15 cellular contexts compared by ENCODE assay signal in the genomic region with DNA sequence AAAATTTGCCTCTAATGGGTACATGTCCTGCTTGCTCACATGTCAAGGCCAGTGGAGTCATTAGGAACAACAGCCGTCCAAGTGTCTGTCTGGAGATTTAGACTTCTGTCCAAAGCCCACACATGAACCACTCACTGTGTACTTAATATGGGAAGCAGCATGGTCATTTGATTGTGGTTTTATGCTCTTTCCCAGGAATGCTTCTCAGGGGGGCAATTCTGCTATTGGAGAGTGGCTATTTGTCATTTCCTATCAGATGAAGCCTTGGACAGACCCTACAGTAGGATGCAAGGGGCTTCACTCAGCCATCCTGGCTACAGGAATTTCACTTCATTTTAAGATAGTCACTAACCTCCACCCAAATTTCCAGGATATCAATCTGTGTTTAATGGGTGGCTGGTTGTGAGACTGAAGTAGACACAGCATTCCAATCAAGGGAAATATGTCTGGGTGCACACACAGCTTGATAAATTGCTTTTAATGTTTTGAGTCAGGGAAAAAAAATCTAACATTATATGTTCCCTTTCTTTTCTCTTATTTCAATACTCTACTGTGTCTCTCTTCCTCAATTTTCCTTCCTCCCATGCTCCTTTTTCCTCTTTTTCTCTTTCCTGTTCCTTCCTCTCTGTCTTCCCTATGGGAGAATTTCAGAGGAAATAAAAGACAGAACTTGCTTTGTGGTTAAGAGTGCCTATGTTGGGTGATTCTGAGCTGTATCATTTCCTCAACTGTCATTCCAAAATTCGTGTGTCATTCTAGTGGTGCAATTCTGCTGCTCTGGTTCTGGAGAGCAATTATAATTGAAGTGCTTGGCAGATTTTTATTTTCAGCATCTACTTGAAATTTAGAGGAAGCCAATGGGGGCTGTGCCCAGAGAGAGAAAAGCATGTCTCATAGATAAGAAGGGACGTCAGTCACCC.
DNase-seq lines count a peak whose midpoint lies in the region; ATAC-seq and TF ChIP-seq lines count a peak whose summit lies in the region.
"Had no signal": no experiment of that assay in that cellular context is flagged by ENCODE, and none has a peak within 500 bp of the region (broad histone marks: within the 10 kb centered on the region; RNA-seq: fewer than 3 reads in every experiment).

No MANE protein-coding gene starts in this region.

- H3K27ac ChIP-seq in ACC112 (ENCODE audit: low read depth, low read length) = peak overlapping the region; percentile 96
- H3K27ac ChIP-seq in right atrium auricular region = peak overlapping the region; percentile 27 to 70

- DNase-seq in HS-27A (ENCODE audit: low read depth) = peak; percentile 58
- peak; percentile 49 for DNase-seq in amniotic stem cell (lab: John Stamatoyannopoulos, UW)
- DNase-seq in right atrium auricular region (ENCODE audit: low spot score) = no peak
- DNase-seq in natural killer cell treated with Interleukin-12 subunit alpha and Interleukin-12 subunit beta and Interleukin-15 and Interleukin-18, amount 100 ng/mL, for 72 hours (ENCODE audit: low spot score) = no peak
- no peak for DNase-seq in HUDEP-2 (lab: John Stamatoyannopoulos, UW; ENCODE audit: unreplicated experiment in 76 of 76)
- no peak for DNase-seq in Ammon's horn (ENCODE audit: low spot score)
- DNase-seq: BE2C; effector memory CD4-positive, alpha-beta T cell; naive B cell; NCI-H82; trophoblast cell had no signal

- ATAC-seq in natural killer cell treated with Interleukin-12 subunit alpha and Interleukin-12 subunit beta and Interleukin-15 and Interleukin-18, amount 100 ng/mL, for 72 hours = no peak
- no peak for ATAC-seq in HG02870 (IDR thresholded peaks at IDR 0.05; ENCODE audit: unreplicated experiment)

- H3K27ac Mint-ChIP-seq in natural killer cell treated with Interleukin-12 subunit alpha and Interleukin-12 subunit beta and Interleukin-15 and Interleukin-18, amount 100 ng/mL, for 72 hours = no peak overlapping the region
- H3K27ac Mint-ChIP-seq: activated naive CD4-positive, alpha-beta T cell treated with anti-CD3 and anti-CD28 coated beads, Interleukin-2, amount 50 U/mL, for 24 hours; naive B cell had no signal

- H2AFZ ChIP-seq in ACC112 (ENCODE audit: low read length, unreplicated experiment) = peak overlapping the region; percentile 18

- H3K36me3 ChIP-seq in ACC112 (ENCODE audit: insufficient read depth, low read length) = no peaks in the 10 kb centered on the region
- no peaks in the 10 kb centered on the region for H3K36me3 ChIP-seq in right atrium auricular region
- H3K36me3 ChIP-seq: BE2C had no signal

- peaks cover 12% of the 10 kb centered on the region for H3K9me3 Mint-ChIP-seq in natural killer cell treated with Interleukin-12 subunit alpha and Interleukin-12 subunit beta and Interleukin-15 and Interleukin-18, amount 100 ng/mL, for 72 hours
- H3K9me3 Mint-ChIP-seq: activated naive CD4-positive, alpha-beta T cell treated with anti-CD3 and anti-CD28 coated beads, Interleukin-2, amount 50 U/mL, for 24 hours had no signal

- H3K4me3 Mint-ChIP-seq in natural killer cell treated with Interleukin-12 subunit alpha and Interleukin-12 subunit beta and Interleukin-15 and Interleukin-18, amount 100 ng/mL, for 72 hours = no peak overlapping the region
- H3K4me3 Mint-ChIP-seq: activated naive CD4-positive, alpha-beta T cell treated with anti-CD3 and anti-CD28 coated beads, Interleukin-2, amount 50 U/mL, for 24 hours; naive B cell had no signal

- H3K27me3 Mint-ChIP-seq in natural killer cell treated with Interleukin-12 subunit alpha and Interleukin-12 subunit beta and Interleukin-15 and Interleukin-18, amount 100 ng/mL, for 72 hours = no peaks in the 10 kb centered on the region
- H3K27me3 Mint-ChIP-seq: activated naive CD4-positive, alpha-beta T cell treated with anti-CD3 and anti-CD28 coated beads, Interleukin-2, amount 50 U/mL, for 24 hours; naive B cell had no signal

- peak overlapping the region; percentile 19; the same call in 1 of the 2 replicates for H3K4me3 ChIP-seq in ACC112 (ENCODE audit: low read depth, low read length)
- H3K4me3 ChIP-seq in right atrium auricular region = no peak overlapping the region
- H3K4me3 ChIP-seq: skin epidermis had no signal

- H3K9me3 ChIP-seq in right atrium auricular region = no peaks in the 10 kb centered on the region
- H3K9me3 ChIP-seq: BE2C had no signal

- no peaks in the 10 kb centered on the region for H3K27me3 ChIP-seq in ACC112 (ENCODE audit: insufficient read depth, low read length)
- no peaks in the 10 kb centered on the region for H3K27me3 ChIP-seq in right atrium auricular region
- H3K27me3 ChIP-seq: BE2C had no signal

- no peak for TF ChIP-seq CTCF in right atrium auricular region (IDR thresholded peaks at IDR 0.05)

- H3K36me3 Mint-ChIP-seq in natural killer cell treated with Interleukin-12 subunit alpha and Interleukin-12 subunit beta and Interleukin-15 and Interleukin-18, amount 100 ng/mL, for 72 hours = no peaks in the 10 kb centered on the region
- H3K36me3 Mint-ChIP-seq: naive B cell had no signal

- no peaks in the 10 kb centered on the region for H3K79me2 ChIP-seq in ACC112 (ENCODE audit: control insufficient read depth, insufficient read depth, low read length, unreplicated experiment)

- peaks cover 30% of the 10 kb centered on the region for H3K4me1 ChIP-seq in ACC112 (ENCODE audit: control insufficient read depth, insufficient read depth, low read length, unreplicated experiment)
- H3K4me1 ChIP-seq in right atrium auricular region = peaks cover 0 to 28% of the 10 kb centered on the region in 2 donors
- H3K4me1 ChIP-seq: BE2C had no signal

- H3K4me1 Mint-ChIP-seq in natural killer cell treated with Interleukin-12 subunit alpha and Interleukin-12 subunit beta and Interleukin-15 and Interleukin-18, amount 100 ng/mL, for 72 hours (ENCODE audit: low read depth in 2 of 2) = no peaks in the 10 kb centered on the region
- H3K4me1 Mint-ChIP-seq: activated naive CD4-positive, alpha-beta T cell treated with anti-CD3 and anti-CD28 coated beads, Interleukin-2, amount 50 U/mL, for 24 hours; naive B cell had no signal

Comparison
In these comparisons a context has a peak if more than half of its experiments do, and no peak if none do; other contexts are left out.
1. DNase-seq: peak in HS-27A (single experiment) and amniotic stem cell (single experiment); none in right atrium auricular region (single experiment), natural killer cell treated with Interleukin-12 subunit alpha and Interleukin-12 subunit beta and Interleukin-15 and Interleukin-18, amount 100 ng/mL, for 72 hours (single experiment), HUDEP-2 (0 of 76) and Ammon's horn (single experiment).